Comparison of ENCODE assay signal across 8 cellular contexts in the genomic region with DNA sequence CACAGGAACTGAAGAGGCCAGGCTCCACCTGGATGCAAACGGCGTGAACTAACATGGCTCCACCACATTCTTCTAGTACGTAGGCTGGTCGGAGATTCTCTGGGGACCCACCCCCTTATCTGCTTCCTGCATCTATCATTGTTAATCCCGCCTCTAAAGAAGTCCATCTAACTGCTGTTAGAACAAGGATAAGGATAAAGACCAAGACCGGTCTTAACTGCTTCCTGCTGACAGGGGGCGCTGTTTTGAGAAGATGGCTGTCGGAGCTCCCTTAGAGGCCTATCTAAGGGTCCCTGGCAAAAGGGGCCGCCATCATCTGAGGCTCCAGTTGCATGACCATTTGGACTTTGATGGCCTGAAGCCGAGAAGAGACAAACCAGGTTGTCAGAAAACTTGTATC. TPM values are rescaled to one million over a fixed set of nuclear protein-coding genes. Genes with fewer than 3 reads are reported as not detected.
DNase-seq lines count a peak whose midpoint lies in the region; ATAC-seq and TF ChIP-seq lines count a peak whose summit lies in the region.

No MANE protein-coding gene starts in this region.

- no peak for ATAC-seq in GM18861 (IDR thresholded peaks at IDR 0.05; ENCODE audit: unreplicated experiment)
- no peak for ATAC-seq in GM21723 (IDR thresholded peaks at IDR 0.05; ENCODE audit: unreplicated experiment)
- no peak for ATAC-seq in GM21390 (IDR thresholded peaks at IDR 0.05; ENCODE audit: unreplicated experiment)

- H3K27ac Mint-ChIP-seq in endothelial cell (ENCODE audit: unreplicated experiment) (no peak overlapping the region), progenitor cell of endocrine pancreas (no peak overlapping the region)

- peaks cover 3% of the 10 kb centered on the region for H3K9me3 Mint-ChIP-seq in endothelial cell (ENCODE audit: unreplicated experiment)
- peaks cover 8% of the 10 kb centered on the region for H3K9me3 Mint-ChIP-seq in progenitor cell of endocrine pancreas (ENCODE audit: low read depth)

- H3K36me3 Mint-ChIP-seq in endothelial cell (ENCODE audit: low read depth, unreplicated experiment) (no peaks in the 10 kb centered on the region), progenitor cell of endocrine pancreas (ENCODE audit: insufficient read depth) (peaks cover 4% of the 10 kb centered on the region)

- DNase-seq in NCI-H1105 treated with DMSO at 0.1 percent for 48 hours (lab: John Stamatoyannopoulos, UW) (peak; percentile 22), NCI-H1105 (lab: John Stamatoyannopoulos, UW) (no peak), endothelial cell (ENCODE audit: low spot score) (no peak), progenitor cell of endocrine pancreas (ENCODE audit: low spot score, unreplicated experiment) (no peak)
- DNase-seq in activated CD4-positive, alpha-beta T cell treated with anti-CD3 and anti-CD28 coated beads for 1 hour = peak; percentile 28

- TF ChIP-seq CTCF in endothelial cell (IDR thresholded peaks at IDR 0.05; ENCODE audit: unreplicated experiment) (peak; percentile 25), progenitor cell of endocrine pancreas (IDR thresholded peaks at IDR 0.05; ENCODE audit: unreplicated experiment) (peak; percentile 40)

- H3K27me3 Mint-ChIP-seq in endothelial cell (ENCODE audit: unreplicated experiment) (peaks cover 2% of the 10 kb centered on the region), progenitor cell of endocrine pancreas (no peaks in the 10 kb centered on the region)

- H3K4me1 Mint-ChIP-seq in endothelial cell (ENCODE audit: unreplicated experiment) (no peaks in the 10 kb centered on the region), progenitor cell of endocrine pancreas (ENCODE audit: low read depth) (no peaks in the 10 kb centered on the region)

- H3K4me3 Mint-ChIP-seq in endothelial cell (ENCODE audit: unreplicated experiment) = no peak overlapping the region
- no peak overlapping the region for H3K4me3 Mint-ChIP-seq in progenitor cell of endocrine pancreas (ENCODE audit: low read depth)

RNA-seq across cellular contexts. Expression of gene TNFSF12, which starts 25.8 kb away (rescaled TPM):
- total RNA-seq in endothelial cell (ENCODE audit: unreplicated experiment) (16.3 TPM), progenitor cell of endocrine pancreas (9.4 and 10.7 TPM in 2 replicates)

RNA-seq across cellular contexts. Expression of gene TNFSF13, which starts 35.5 kb away (rescaled TPM):
- total RNA-seq in endothelial cell (ENCODE audit: unreplicated experiment) (5.6 TPM), progenitor cell of endocrine pancreas (4.1 and 4.7 TPM in 2 replicates)

RNA-seq across cellular contexts. Expression of gene SENP3, which starts 38.7 kb away (rescaled TPM):
- total RNA-seq in endothelial cell (ENCODE audit: unreplicated experiment) (57.8 TPM), progenitor cell of endocrine pancreas (58.2 and 62.5 TPM in 2 replicates)

RNA-seq across cellular contexts. Expression of gene POLR2A, which starts 38.9 kb away (rescaled TPM):
- 198 TPM for total RNA-seq in endothelial cell (ENCODE audit: unreplicated experiment)
- 195 and 210 TPM in 2 replicates for total RNA-seq in progenitor cell of endocrine pancreas

RNA-seq across cellular contexts. Expression of gene SLC35G6, which starts 41.8 kb away (rescaled TPM):
- total RNA-seq in endothelial cell (ENCODE audit: unreplicated experiment) (not detected), progenitor cell of endocrine pancreas (not detected in 2 replicates)

Comparison
In these comparisons a context has a peak if more than half of its experiments do, and no peak if none do; other contexts are left out.
1. DNase-seq: peak in NCI-H1105 treated with DMSO at 0.1 percent for 48 hours (single experiment) and activated CD4-positive, alpha-beta T cell treated with anti-CD3 and anti-CD28 coated beads for 1 hour (single experiment); none in NCI-H1105 (single experiment), endothelial cell (single experiment) and progenitor cell of endocrine pancreas (single experiment).